ENCODE assay signal across 8 cellular contexts in the genomic region with DNA sequence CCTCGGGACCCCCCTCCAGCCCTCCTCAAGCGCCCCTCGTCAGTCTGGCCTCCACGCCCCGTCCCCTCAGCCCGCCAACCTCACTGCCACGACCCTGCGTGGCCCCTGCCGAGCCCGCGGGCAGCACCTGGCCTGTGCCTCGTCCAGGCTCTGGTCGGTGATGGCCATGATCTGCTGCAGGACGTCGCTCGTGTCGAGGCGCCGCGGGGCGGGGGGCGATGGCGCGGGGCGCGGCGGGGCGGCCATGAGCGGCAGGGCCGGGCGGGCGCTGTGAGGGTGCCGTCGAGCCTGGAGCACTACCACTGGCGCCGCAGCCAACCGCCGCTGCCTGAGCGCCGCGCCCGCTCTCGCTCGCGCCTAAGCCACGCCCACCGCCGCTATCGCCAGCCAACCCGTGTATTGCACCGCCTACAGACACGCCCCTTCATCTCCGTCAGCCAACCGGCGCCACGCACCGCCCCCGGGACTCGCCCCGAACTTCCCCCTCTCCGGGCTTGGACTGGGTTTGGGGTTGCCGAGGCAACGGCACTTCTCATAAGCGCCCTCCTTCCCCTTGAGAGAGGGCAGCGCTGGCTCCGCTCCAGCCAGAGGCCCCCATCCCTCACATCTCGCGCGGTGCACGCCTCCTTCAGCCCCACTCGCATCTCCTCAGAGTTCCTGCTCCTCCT. TPM values are rescaled to one million over a fixed set of nuclear protein-coding genes. Genes with fewer than 3 reads are reported as not detected.
A peak's percentile ranks its signal among the peaks of the same experiment; 100 is the strongest.
DNase-seq lines count a peak whose midpoint lies in the region; ATAC-seq lines count a peak whose summit lies in the region.

A gene with protein sequence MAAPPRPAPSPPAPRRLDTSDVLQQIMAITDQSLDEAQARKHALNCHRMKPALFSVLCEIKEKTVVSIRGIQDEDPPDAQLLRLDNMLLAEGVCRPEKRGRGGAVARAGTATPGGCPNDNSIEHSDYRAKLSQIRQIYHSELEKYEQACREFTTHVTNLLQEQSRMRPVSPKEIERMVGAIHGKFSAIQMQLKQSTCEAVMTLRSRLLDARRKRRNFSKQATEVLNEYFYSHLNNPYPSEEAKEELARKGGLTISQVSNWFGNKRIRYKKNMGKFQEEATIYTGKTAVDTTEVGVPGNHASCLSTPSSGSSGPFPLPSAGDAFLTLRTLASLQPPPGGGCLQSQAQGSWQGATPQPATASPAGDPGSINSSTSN (minus strand): TSS at position 304 of the 668 bp plus-strand sequence. CDS start 58 bp downstream, at position 246.

- H3K36me3 ChIP-seq in CD4-positive, alpha-beta memory T cell (ENCODE audit: insufficient read depth, low read length) = peaks cover 2% of the 10 kb centered on the region
- H3K36me3 ChIP-seq in ectodermal cell (ENCODE audit: control insufficient read depth, insufficient read depth, low read length) = peaks cover 11% of the 10 kb centered on the region

- POLR2A ChIA-PET in CD4-positive, alpha-beta memory T cell (lab: Charles Lee; ENCODE audit: partially characterized antibody) = interaction anchor here (0.7 to 6.1 kb wide), 15 partner anchors 9 to 203 kb away, joined by 3 to 56 read pairs (median 7); a partner anchor contains a TSS
- POLR2A ChIA-PET in activated CD4-positive, alpha-beta memory T cell treated with anti-CD3 and anti-CD28 coated beads, Interleukin-2, amount 10 ng/mL, durations not matched to agents 7 days and 5 days (lab: Charles Lee) = interaction anchor here (1.3 to 10.6 kb wide), 7 partner anchors 9 to 87 kb away, joined by 3 to 118 read pairs (median 8); a partner anchor contains a TSS

- intact Hi-C loops in CD4-positive, alpha-beta memory T cell (cut with micrococcal nuclease) = loop anchor here (1.0 to 5.0 kb wide), 5 partner anchors 9 to 44 kb away; a partner anchor contains a TSS

- H3K27me3 ChIP-seq in CD4-positive, alpha-beta memory T cell (ENCODE audit: insufficient read depth, low read length) = no peaks in the 10 kb centered on the region
- peaks cover 12% of the 10 kb centered on the region for H3K27me3 ChIP-seq in ectodermal cell (ENCODE audit: control insufficient read depth, insufficient read depth, low read length, poor library complexity, severe bottlenecking)

- peaks cover 32 to 48% (median 39%) of the 10 kb centered on the region in 4 donors for H3K4me1 Mint-ChIP-seq in CD4-positive, alpha-beta memory T cell
- H3K4me1 Mint-ChIP-seq in activated CD4-positive, alpha-beta memory T cell treated with anti-CD3 and anti-CD28 coated beads, Interleukin-2, amount 10 ng/mL, durations not matched to agents 7 days and 5 days = peaks cover 48% of the 10 kb centered on the region
- H3K4me1 Mint-ChIP-seq in memory B cell = peaks cover 18% of the 10 kb centered on the region

- no peaks in the 10 kb centered on the region for H3K9me3 Mint-ChIP-seq in CD4-positive, alpha-beta memory T cell
- no peaks in the 10 kb centered on the region for H3K9me3 Mint-ChIP-seq in activated CD4-positive, alpha-beta memory T cell treated with anti-CD3 and anti-CD28 coated beads, Interleukin-2, amount 10 ng/mL, durations not matched to agents 7 days and 5 days
- H3K9me3 Mint-ChIP-seq in memory B cell = no peaks in the 10 kb centered on the region

- peak within 1 kb of the TSS; percentile 86 to 99 (median 97) for H3K27ac Mint-ChIP-seq in CD4-positive, alpha-beta memory T cell
- H3K27ac Mint-ChIP-seq in activated CD4-positive, alpha-beta memory T cell treated with anti-CD3 and anti-CD28 coated beads, Interleukin-2, amount 10 ng/mL, durations not matched to agents 7 days and 5 days = peak within 1 kb of the TSS; percentile 86
- H3K27ac Mint-ChIP-seq in memory B cell = peak within 1 kb of the TSS; percentile 88

- peak; percentile 99 for DNase-seq in CD4-positive, alpha-beta memory T cell
- DNase-seq in NCI-H82 (lab: John Stamatoyannopoulos, UW) (peak; percentile 100), memory B cell (ENCODE audit: low spot score in 2 of 2) (peak; percentile 95 to 100)
- DNase-seq in activated CD4-positive, alpha-beta memory T cell treated with anti-CD3 and anti-CD28 coated beads, Interleukin-2, amount 10 ng/mL, durations not matched to agents 7 days and 5 days = peak; percentile 99
- peak; percentile 98 for DNase-seq in stimulated activated CD8-positive, alpha-beta memory T cell treated with anti-CD3 and anti-CD28 coated beads, Interleukin-12 subunit alpha, Interleukin-12 subunit beta, amount 100 ng/mL, for 24 hours (ENCODE audit: extremely low read depth)

- peak within 1 kb of the TSS; percentile 71 to 86 for H3K4me3 ChIP-seq in CD4-positive, alpha-beta memory T cell (ENCODE audit: low read length in 2 of 2)
- peak within 1 kb of the TSS; percentile 54 for H3K4me3 ChIP-seq in ectodermal cell (ENCODE audit: insufficient read depth, low read depth, low read length)

- H3K36me3 Mint-ChIP-seq in CD4-positive, alpha-beta memory T cell = peaks cover 6 to 19% of the 10 kb centered on the region in 2 donors
- peaks cover 41% of the 10 kb centered on the region for H3K36me3 Mint-ChIP-seq in activated CD4-positive, alpha-beta memory T cell treated with anti-CD3 and anti-CD28 coated beads, Interleukin-2, amount 10 ng/mL, durations not matched to agents 7 days and 5 days (ENCODE audit: low read depth)
- peaks cover 2% of the 10 kb centered on the region for H3K36me3 Mint-ChIP-seq in memory B cell

- H3K9me3 ChIP-seq in CD4-positive, alpha-beta memory T cell (ENCODE audit: control insufficient read depth in 1 of 2, low read length in 2 of 2) = no peaks in the 10 kb centered on the region
- H3K9me3 ChIP-seq in ectodermal cell (ENCODE audit: control insufficient read depth, low read length) = no peaks in the 10 kb centered on the region

- CTCF ChIA-PET in CD4-positive, alpha-beta memory T cell (lab: Charles Lee; ENCODE audit: partially characterized antibody) = interaction anchor here (0.6 to 4.3 kb wide), 4 partner anchors 10 to 66 kb away, joined by 3 to 21 read pairs (median 4); a partner anchor contains a TSS
- CTCF ChIA-PET in activated CD4-positive, alpha-beta memory T cell treated with anti-CD3 and anti-CD28 coated beads, Interleukin-2, amount 10 ng/mL, durations not matched to agents 7 days and 5 days (lab: Charles Lee) = interaction anchor here (1.5 kb wide), 1 partner anchor 12 kb away, joined by 6 read pairs; no protein-coding TSS in a partner anchor

- peak within 1 kb of the TSS; percentile 90 to 98 (median 94) for H3K4me3 Mint-ChIP-seq in CD4-positive, alpha-beta memory T cell
- H3K4me3 Mint-ChIP-seq in activated CD4-positive, alpha-beta memory T cell treated with anti-CD3 and anti-CD28 coated beads, Interleukin-2, amount 10 ng/mL, durations not matched to agents 7 days and 5 days = peak within 1 kb of the TSS; percentile 99
- H3K4me3 Mint-ChIP-seq in memory B cell = peak within 1 kb of the TSS; percentile 86

- H3K4me1 ChIP-seq in CD4-positive, alpha-beta memory T cell (ENCODE audit: insufficient read depth, low read length) = peaks cover 52% of the 10 kb centered on the region
- H3K4me1 ChIP-seq in ectodermal cell (ENCODE audit: control insufficient read depth, insufficient read depth, low read length) = no peaks in the 10 kb centered on the region

- H3K27me3 Mint-ChIP-seq in CD4-positive, alpha-beta memory T cell = no peaks in the 10 kb centered on the region
- no peaks in the 10 kb centered on the region for H3K27me3 Mint-ChIP-seq in activated CD4-positive, alpha-beta memory T cell treated with anti-CD3 and anti-CD28 coated beads, Interleukin-2, amount 10 ng/mL, durations not matched to agents 7 days and 5 days
- no peaks in the 10 kb centered on the region for H3K27me3 Mint-ChIP-seq in memory B cell

- peak; percentile 95 for ATAC-seq in GM19438 (IDR thresholded peaks at IDR 0.05; ENCODE audit: low read depth, unreplicated experiment)
- ATAC-seq in HG03565 (IDR thresholded peaks at IDR 0.05; ENCODE audit: unreplicated experiment) = peak; percentile 91
- peak; percentile 95 for ATAC-seq in memory B cell (ENCODE audit: low read depth)

- 2% methylated on average over 71 of the region's 71 CpGs for WGBS in ectodermal cell, 2 experiments

- H3K27ac ChIP-seq in CD4-positive, alpha-beta memory T cell (ENCODE audit: low read depth, low read length) = peak within 1 kb of the TSS; percentile 93
- no peak within 1 kb of the TSS for H3K27ac ChIP-seq in ectodermal cell (ENCODE audit: insufficient read depth, low read depth, low read length, poor library complexity, severe bottlenecking)

RNA-seq across cellular contexts. Expression of the gene that starts here (rescaled TPM):
- total RNA-seq in CD4-positive, alpha-beta memory T cell = 10 to 100 TPM; 46.5 to 56.3 TPM
- 10 to 100 TPM in 1 of 2 donors, 1 to 10 TPM in 1; 3.9 to 11.8 TPM for polyA plus RNA-seq in CD4-positive, alpha-beta memory T cell
- 10 to 100 TPM; 49.0 to 55.6 TPM for total RNA-seq in activated CD4-positive, alpha-beta memory T cell treated with anti-CD3 and anti-CD28 coated beads, Interleukin-2, amount 10 ng/mL, durations not matched to agents 7 days and 5 days
- polyA plus RNA-seq in ectodermal cell (2013, experiment 1 of 4) = 9.6 TPM
- polyA plus RNA-seq in ectodermal cell (2013, experiment 2 of 4) = 5.2 TPM
- 8.6 TPM for polyA plus RNA-seq in ectodermal cell (2013, experiment 3 of 4)
- 9.8 TPM for polyA plus RNA-seq in ectodermal cell (2013, experiment 4 of 4)
